11 cellular contexts compared by ENCODE assay signal in genomic region chr12:50928392-50928791, GRCh38. TPM values are rescaled to one million over a fixed set of nuclear protein-coding genes. Genes with fewer than 3 reads are reported as not detected.
DNase-seq lines count a peak whose midpoint lies in the region; ATAC-seq, FAIRE-seq and TF ChIP-seq lines count a peak whose summit lies in the region.
"Had no signal": no experiment of that assay in that cellular context is flagged by ENCODE, and none has a peak within 500 bp of the region (broad histone marks: within the 10 kb centered on the region; RNA-seq: fewer than 3 reads in every experiment).

No MANE protein-coding gene starts in this region.

- H3K36me3 Mint-ChIP-seq in T-cell: no peaks in the 10 kb centered on the region

- TF ChIP-seq EP300 in SK-N-SH (IDR thresholded peaks at IDR 0.05; ENCODE audit: borderline replicate concordance in 1 of 2, low read depth in 1 of 2, low read length in 1 of 2): no peak

- H3K9ac ChIP-seq in DND-41 (ENCODE audit: low read depth, low read length) (no peak overlapping the region), SU-DHL-6 (ENCODE audit: low read length) (peak overlapping the region; percentile 61), keratinocyte (ENCODE audit: control insufficient read depth, extremely low read depth, insufficient read depth, low read length) (no peak overlapping the region), smooth muscle cell (ENCODE audit: low read depth) (no peak overlapping the region), SK-N-SH (no peak overlapping the region)

- no peaks in the 10 kb centered on the region for H3K36me3 ChIP-seq in DND-41 (ENCODE audit: insufficient read depth, low read length)
- H3K36me3 ChIP-seq in SU-DHL-6 (ENCODE audit: low read length): peaks cover 11% of the 10 kb centered on the region; the same call in 1 of the 2 replicates
- H3K36me3 ChIP-seq in keratinocyte (ENCODE audit: control insufficient read depth in 2 of 2, extremely low read depth in 1 of 2, insufficient read depth in 2 of 2, low read length in 2 of 2): no peaks in the 10 kb centered on the region
- no peaks in the 10 kb centered on the region for H3K36me3 ChIP-seq in smooth muscle cell (ENCODE audit: low read depth)
- H3K36me3 ChIP-seq in SK-N-SH (replicated peaks in 1 of 2; ENCODE audit: control insufficient read depth in 1 of 2, insufficient read depth in 2 of 2, low read length in 1 of 2): peaks cover 0 to 3% of the 10 kb centered on the region in 2 experiments

- WGBS in smooth muscle cell (ENCODE audit: low lambda C conversion rate): 52% methylated on average over 3 of the region's 3 CpGs
- WGBS in SK-N-SH (ENCODE audit: low lambda C conversion rate): 71% methylated on average over 3 of the region's 3 CpGs

- H3K27ac Mint-ChIP-seq in T-cell: peak overlapping the region in 1 of 2 donors; percentile 1

- DNase-seq in DND-41: peak; percentile 61
- DNase-seq in keratinocyte (ENCODE audit: low read depth, low spot score): no peak
- DNase-seq in smooth muscle cell (lab: John Stamatoyannopoulos, UW; ENCODE audit: unreplicated experiment): no peak
- DNase-seq in hepatic stellate cell (ENCODE audit: low spot score): no peak
- no peak for DNase-seq in T-cell
- no peak for DNase-seq in AG20443 (ENCODE audit: low spot score)
- no peak for DNase-seq in SK-N-SH
- DNase-seq: NCI-H1417 treated with DMSO at 0.1 percent for 48 hours had no signal

- H3K79me2 ChIP-seq in DND-41 (ENCODE audit: insufficient read depth, low read length) (no peaks in the 10 kb centered on the region), SU-DHL-6 (ENCODE audit: insufficient read depth, low read length) (peaks cover 39% of the 10 kb centered on the region), keratinocyte (ENCODE audit: control insufficient read depth, insufficient read depth, low read length) (no peaks in the 10 kb centered on the region), smooth muscle cell (ENCODE audit: low read depth) (peaks cover 39% of the 10 kb centered on the region), SK-N-SH (ENCODE audit: insufficient read depth) (no peaks in the 10 kb centered on the region)

- no peaks in the 10 kb centered on the region for H3K9me2 ChIP-seq in SU-DHL-6 (replicated peaks; ENCODE audit: insufficient read depth, low read length)
- no peaks in the 10 kb centered on the region for H3K9me2 ChIP-seq in SK-N-SH

- H3K4me2 ChIP-seq in DND-41 (ENCODE audit: insufficient read depth, low read length) (peak overlapping the region; percentile 36), SU-DHL-6 (ENCODE audit: low read depth, low read length, poor library complexity, severe bottlenecking) (peak overlapping the region; percentile 99), keratinocyte (ENCODE audit: control insufficient read depth, extremely low read depth, insufficient read depth, low read depth, low read length) (peak overlapping the region; percentile 66), smooth muscle cell (peak overlapping the region; percentile 90), SK-N-SH (no peak overlapping the region)

- POLR2A ChIA-PET in T-cell (lab: Charles Lee) (no interaction called here), SK-N-SH (lab: Yijun Ruan, JAX) (interaction anchor here (0.7 kb wide), 1 partner anchor 21 kb away, joined by 3 read pairs; no protein-coding TSS in a partner anchor)

- H3K9me1 ChIP-seq in keratinocyte (ENCODE audit: control insufficient read depth, extremely low read depth, insufficient read depth, low read length): peaks cover 3% of the 10 kb centered on the region

- no peaks in the 10 kb centered on the region for H3K9me3 Mint-ChIP-seq in T-cell

- H3K4me1 Mint-ChIP-seq in T-cell: peaks cover 19 to 32% (median 27%) of the 10 kb centered on the region in 3 donors

- dilution Hi-C loops in keratinocyte (cut with MboI; ENCODE audit: extremely low pct_ligation_motif_present, low sequenced_read_pairs): no loop called here

- ATAC-seq in DND-41 (ENCODE audit: insufficient read depth, low read depth): 0 out of 3 replicates have a peak, but pooled peaks have one; percentile 8
- ATAC-seq in T-cell (replicated peaks in 1 of 4): no peak

- CTCF ChIA-PET in T-cell (lab: Charles Lee): interaction anchor here in 1 of 2 donors (0.5 to 0.7 kb wide), 2 partner anchors 169 to 403 kb away, joined by 3 to 4 read pairs; no protein-coding TSS in a partner anchor
- CTCF ChIA-PET in SK-N-SH (lab: Yijun Ruan, JAX): interaction anchor here (1.2 kb wide), 1 partner anchor 59 kb away, joined by 6 read pairs; no protein-coding TSS in a partner anchor

- no peak for TF ChIP-seq RAD21 in SK-N-SH (IDR thresholded peaks at IDR 0.05; ENCODE audit: low read length)

- FAIRE-seq in keratinocyte (lab: Jason Lieb, UNC): peak; percentile 57

- no peak overlapping the region; a peak in 1 of 4 replicates for H3K4me3 ChIP-seq in DND-41 (ENCODE audit: low read depth in 1 of 2, low read length in 2 of 2)
- H3K4me3 ChIP-seq in SU-DHL-6 (ENCODE audit: insufficient read depth, low read length, poor library complexity, severe bottlenecking): peak overlapping the region; percentile 57
- H3K4me3 ChIP-seq in keratinocyte (ENCODE audit: control insufficient read depth in 2 of 3, extremely low read depth in 1 of 3, insufficient read depth in 2 of 3, low read depth in 1 of 3, low read length in 3 of 3): peak overlapping the region in 1 of 3 experiments; percentile 19
- peak overlapping the region; percentile 61 for H3K4me3 ChIP-seq in smooth muscle cell
- no peak overlapping the region for H3K4me3 ChIP-seq in SK-N-SH (ENCODE audit: low read depth in 2 of 2, low read length in 1 of 2)

- peak overlapping the region; percentile 43; the same call in 1 of the 2 replicates for H3K27ac ChIP-seq in DND-41 (ENCODE audit: low read length)
- peak overlapping the region; percentile 100 for H3K27ac ChIP-seq in SU-DHL-6 (ENCODE audit: low read depth, low read length)
- peak overlapping the region; percentile 18 for H3K27ac ChIP-seq in keratinocyte (ENCODE audit: control insufficient read depth, insufficient read depth, low read length)
- H3K27ac ChIP-seq in smooth muscle cell (ENCODE audit: low read depth): peak overlapping the region; percentile 39
- H3K27ac ChIP-seq in SK-N-SH (ENCODE audit: low read depth in 2 of 2, low read length in 1 of 2): no peak overlapping the region

- H3F3A ChIP-seq in SU-DHL-6 (ENCODE audit: insufficient read depth): peaks cover 59% of the 10 kb centered on the region
- peaks cover 13% of the 10 kb centered on the region for H3F3A ChIP-seq in smooth muscle cell (ENCODE audit: low read depth)
- peaks cover 3% of the 10 kb centered on the region for H3F3A ChIP-seq in SK-N-SH (replicated peaks; ENCODE audit: insufficient read depth)

- H4K20me1 ChIP-seq in DND-41 (ENCODE audit: insufficient read depth, low read length) (no peaks in the 10 kb centered on the region), SU-DHL-6 (ENCODE audit: low read depth, low read length) (no peaks in the 10 kb centered on the region), keratinocyte (ENCODE audit: control insufficient read depth, extremely low read depth, insufficient read depth, low read length) (no peaks in the 10 kb centered on the region), smooth muscle cell (ENCODE audit: low read depth) (no peaks in the 10 kb centered on the region), SK-N-SH (ENCODE audit: insufficient read depth) (no peaks in the 10 kb centered on the region)

- no peaks in the 10 kb centered on the region for H3K27me3 Mint-ChIP-seq in T-cell

- H3K27me3 ChIP-seq in DND-41 (ENCODE audit: insufficient read depth, low read length, poor library complexity) (no peaks in the 10 kb centered on the region), SU-DHL-6 (ENCODE audit: low read length) (no peaks in the 10 kb centered on the region), keratinocyte (ENCODE audit: control insufficient read depth, extremely low read depth, insufficient read depth, low read length) (no peaks in the 10 kb centered on the region), smooth muscle cell (ENCODE audit: low read depth) (no peaks in the 10 kb centered on the region), SK-N-SH (ENCODE audit: insufficient read depth) (no peaks in the 10 kb centered on the region)

- H3K4me3 Mint-ChIP-seq in T-cell: no peak overlapping the region

- H3K4me1 ChIP-seq in DND-41 (ENCODE audit: insufficient read depth, low read length) (peaks cover 66% of the 10 kb centered on the region), keratinocyte (ENCODE audit: control insufficient read depth, extremely low read depth, insufficient read depth, low read length) (peaks cover 43% of the 10 kb centered on the region), smooth muscle cell (ENCODE audit: low read depth) (peaks cover 23% of the 10 kb centered on the region), SK-N-SH (ENCODE audit: control insufficient read depth in 1 of 2, insufficient read depth in 2 of 2, low read depth in 1 of 2, low read length in 1 of 2) (peaks cover 7 to 20% of the 10 kb centered on the region in 2 experiments)

- no peaks in the 10 kb centered on the region for H3K9me3 ChIP-seq in DND-41 (ENCODE audit: insufficient read depth, low read length, severe bottlenecking)
- no peaks in the 10 kb centered on the region for H3K9me3 ChIP-seq in SU-DHL-6 (ENCODE audit: insufficient read depth, low read length)
- H3K9me3 ChIP-seq in keratinocyte (ENCODE audit: control insufficient read depth, low read depth, low read length): no peaks in the 10 kb centered on the region
- no peaks in the 10 kb centered on the region for H3K9me3 ChIP-seq in smooth muscle cell (replicated peaks; ENCODE audit: low read depth)
- H3K9me3 ChIP-seq in SK-N-SH: no peaks in the 10 kb centered on the region

- H2AFZ ChIP-seq in DND-41 (ENCODE audit: low read depth, low read length): 0 out of 2 replicates have a peak overlapping the region, but pooled peaks have one; percentile 29
- no peak overlapping the region for H2AFZ ChIP-seq in SU-DHL-6 (ENCODE audit: low read depth, low read length, severe bottlenecking)
- peak overlapping the region; percentile 86 for H2AFZ ChIP-seq in keratinocyte (ENCODE audit: control insufficient read depth, low read length)
- peak overlapping the region; percentile 21 for H2AFZ ChIP-seq in smooth muscle cell (ENCODE audit: low read depth)
- no peak overlapping the region for H2AFZ ChIP-seq in SK-N-SH (ENCODE audit: low read depth)

- TF ChIP-seq CTCF in DND-41 (IDR thresholded peaks at IDR 0.05; ENCODE audit: borderline replicate concordance, extremely low read depth, low read length, poor library complexity, severe bottlenecking) (no peak), SU-DHL-6 (IDR thresholded peaks at IDR 0.05; ENCODE audit: insufficient read depth, low read length, poor library complexity, severe bottlenecking) (no peak), keratinocyte (optimal IDR thresholded peaks at IDR 0.05 in 1 of 3, IDR thresholded peaks at IDR 0.05 in 1 of 3, conservative IDR thresholded peaks at IDR 0.05 in 1 of 3; ENCODE audit: extremely low read depth in 1 of 3, insufficient read depth in 2 of 3, low read length in 3 of 3) (no peak), smooth muscle cell (IDR thresholded peaks at IDR 0.05; ENCODE audit: borderline replicate concordance, insufficient read depth, poor library complexity, severe bottlenecking) (no peak), SK-N-SH (IDR thresholded peaks at IDR 0.05) (no peak)

RNA-seq across cellular contexts. Expression of gene HIGD1C, which starts 24.0 kb away (rescaled TPM):
- polyA plus RNA-seq in keratinocyte (not detected in 3 replicates), smooth muscle cell (not detected in 2 replicates), SK-N-SH (2012; rRNA removed) (not detected in 2 replicates)
- polyA plus RNA-seq in keratinocyte (2011; ENCODE audit: low read depth): not detected
- polyA plus RNA-seq in keratinocyte (2011; cell fraction: cytosol; rRNA removed): not detected in 2 replicates
- not detected in 2 replicates for polyA plus RNA-seq in keratinocyte (2011; cell fraction: nucleus; rRNA removed)
- polyA plus RNA-seq in keratinocyte (2012; ENCODE audit: low replicate concordance): not detected in 2 replicates
- not detected in 3 replicates for polyA minus RNA-seq in keratinocyte
- not detected for polyA minus RNA-seq in keratinocyte (2011; cell fraction: cytosol; rRNA and poly(A)+ RNA removed)
- not detected in 2 replicates for polyA minus RNA-seq in keratinocyte (2011; cell fraction: nucleus; rRNA and poly(A)+ RNA removed)
- total RNA-seq in smooth muscle cell (not detected in 2 replicates), T-cell (not detected)
- polyA plus RNA-seq in SK-N-SH (2012; cell fraction: cytosol; rRNA removed): not detected in 2 replicates
- polyA plus RNA-seq in SK-N-SH (2012; cell fraction: nucleus; rRNA removed): not detected in 2 replicates
- total RNA-seq: myocyte, SK-MEL-5 had no signal

Comparison
In these comparisons a context has a peak if more than half of its experiments do, and no peak if none do; other contexts are left out.
1. H2AFZ ChIP-seq: peak in DND-41 (single experiment), keratinocyte (single experiment) and smooth muscle cell (single experiment); none in SU-DHL-6 (single experiment) and SK-N-SH (single experiment).
2. H3K27ac ChIP-seq: peak in DND-41 (single experiment), SU-DHL-6 (single experiment), keratinocyte (single experiment) and smooth muscle cell (single experiment); none in SK-N-SH (0 of 2).
3. H3K4me3 ChIP-seq: peak in SU-DHL-6 (single experiment) and smooth muscle cell (single experiment); none in DND-41 (0 of 2) and SK-N-SH (0 of 2).